ENCODE assay signal across 8 cellular contexts in the genomic region with DNA sequence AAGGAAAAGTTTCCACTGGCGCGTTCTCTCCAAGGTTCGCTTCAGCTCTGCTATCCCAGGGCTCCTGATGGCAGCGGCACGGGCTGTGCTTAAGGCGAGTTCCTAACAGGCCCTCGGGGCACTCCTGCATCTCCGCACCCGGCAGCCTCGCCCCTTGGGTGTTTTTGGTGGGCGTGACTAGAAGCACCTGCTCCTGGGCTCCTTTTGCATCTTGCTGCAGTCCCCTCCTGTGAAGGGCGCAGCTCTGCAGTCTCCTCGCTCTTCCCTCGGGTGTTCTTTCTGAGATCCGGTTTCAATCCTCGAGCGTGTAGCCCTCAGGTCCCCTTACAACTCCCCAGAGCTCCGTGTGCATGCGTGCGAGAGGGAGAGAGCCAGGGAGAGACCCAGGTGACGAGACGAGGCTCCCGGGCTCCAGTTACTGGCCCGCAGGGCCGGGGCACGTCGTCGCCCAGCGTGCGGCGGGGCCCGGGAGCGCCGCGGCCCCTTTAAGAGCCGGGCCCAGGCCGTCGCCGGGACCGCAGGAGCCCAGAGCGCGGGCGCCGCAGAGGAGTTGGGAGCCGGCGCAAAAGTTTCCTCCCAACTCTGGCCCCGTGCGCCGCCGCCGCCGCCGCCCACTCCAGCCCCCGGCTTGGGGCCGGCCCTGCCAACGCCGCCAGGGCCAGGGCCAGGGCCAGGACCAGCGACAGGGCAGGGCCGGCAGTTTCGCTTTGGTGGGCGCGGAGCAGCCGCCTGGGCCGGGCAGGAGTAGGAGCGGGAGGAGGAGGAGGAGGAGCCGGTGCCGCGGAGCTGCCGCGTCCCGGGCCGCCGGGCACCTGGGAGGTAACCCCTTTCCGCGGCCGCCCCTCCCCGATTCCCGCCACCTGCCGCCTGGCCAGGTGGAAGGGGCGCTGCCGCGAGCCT. TPM values are rescaled to one million over a fixed set of nuclear protein-coding genes. Genes with fewer than 3 reads are reported as not detected.
DNase-seq lines count a peak whose midpoint lies in the region; ATAC-seq and TF ChIP-seq lines count a peak whose summit lies in the region.

A gene with protein sequence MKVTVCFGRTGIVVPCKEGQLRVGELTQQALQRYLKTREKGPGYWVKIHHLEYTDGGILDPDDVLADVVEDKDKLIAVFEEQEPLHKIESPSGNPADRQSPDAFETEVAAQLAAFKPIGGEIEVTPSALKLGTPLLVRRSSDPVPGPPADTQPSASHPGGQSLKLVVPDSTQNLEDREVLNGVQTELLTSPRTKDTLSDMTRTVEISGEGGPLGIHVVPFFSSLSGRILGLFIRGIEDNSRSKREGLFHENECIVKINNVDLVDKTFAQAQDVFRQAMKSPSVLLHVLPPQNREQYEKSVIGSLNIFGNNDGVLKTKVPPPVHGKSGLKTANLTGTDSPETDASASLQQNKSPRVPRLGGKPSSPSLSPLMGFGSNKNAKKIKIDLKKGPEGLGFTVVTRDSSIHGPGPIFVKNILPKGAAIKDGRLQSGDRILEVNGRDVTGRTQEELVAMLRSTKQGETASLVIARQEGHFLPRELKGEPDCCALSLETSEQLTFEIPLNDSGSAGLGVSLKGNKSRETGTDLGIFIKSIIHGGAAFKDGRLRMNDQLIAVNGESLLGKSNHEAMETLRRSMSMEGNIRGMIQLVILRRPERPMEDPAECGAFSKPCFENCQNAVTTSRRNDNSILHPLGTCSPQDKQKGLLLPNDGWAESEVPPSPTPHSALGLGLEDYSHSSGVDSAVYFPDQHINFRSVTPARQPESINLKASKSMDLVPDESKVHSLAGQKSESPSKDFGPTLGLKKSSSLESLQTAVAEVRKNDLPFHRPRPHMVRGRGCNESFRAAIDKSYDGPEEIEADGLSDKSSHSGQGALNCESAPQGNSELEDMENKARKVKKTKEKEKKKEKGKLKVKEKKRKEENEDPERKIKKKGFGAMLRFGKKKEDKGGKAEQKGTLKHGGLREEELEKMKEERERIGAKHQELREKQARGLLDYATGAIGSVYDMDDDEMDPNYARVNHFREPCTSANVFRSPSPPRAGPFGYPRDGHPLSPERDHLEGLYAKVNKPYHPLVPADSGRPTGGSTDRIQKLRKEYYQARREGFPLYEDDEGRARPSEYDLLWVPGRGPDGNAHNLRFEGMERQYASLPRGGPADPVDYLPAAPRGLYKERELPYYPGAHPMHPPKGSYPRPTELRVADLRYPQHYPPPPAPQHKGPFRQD (N-terminal part only) (plus strand): TSS at position 515 of the 900 bp plus-strand sequence. CDS start 525 bp downstream, outside the sequence.

- peaks cover 20% of the 10 kb centered on the region for H3K27me3 Mint-ChIP-seq in activated naive CD4-positive, alpha-beta T cell treated with anti-CD3 and anti-CD28 coated beads, Interleukin-2, amount 50 U/mL, for 24 hours
- H3K27me3 Mint-ChIP-seq in neural crest cell (ENCODE audit: low read depth), result peaks cover 13% of the 10 kb centered on the region

- peak; percentile 60 for DNase-seq in NCI-H526 treated with DMSO at 0.1 percent for 48 hours (lab: John Stamatoyannopoulos, UW)
- no peak for DNase-seq in glomerular endothelial cell (ENCODE audit: extremely low read depth, low read depth, low spot score)
- DNase-seq in neural crest cell (ENCODE audit: low read depth, low spot score), result peak; percentile 48
- peak; percentile 61 to 93 for DNase-seq in upper lobe of left lung

- ATAC-seq in GM18511 (IDR thresholded peaks at IDR 0.05; ENCODE audit: unreplicated experiment) (peak; percentile 66), HG03045 (IDR thresholded peaks at IDR 0.05; ENCODE audit: unreplicated experiment) (peak; percentile 67), upper lobe of left lung (ENCODE audit: low FRiP score in 2 of 2) (peak; percentile 92 to 96)

- peak within 1 kb of the TSS; percentile 89 for H3K4me3 Mint-ChIP-seq in activated naive CD4-positive, alpha-beta T cell treated with anti-CD3 and anti-CD28 coated beads, Interleukin-2, amount 50 U/mL, for 24 hours
- H3K4me3 Mint-ChIP-seq in neural crest cell, result peak within 1 kb of the TSS; percentile 93

- H3K4me3 ChIP-seq in upper lobe of left lung, result peak within 1 kb of the TSS; percentile 82 to 94 (median 85)

- H3K9me3 ChIP-seq in upper lobe of left lung, result no peaks in the 10 kb centered on the region

- 1 to 6% methylated on average over 2 to 35 of the region's 82 CpGs for WGBS in upper lobe of left lung, 2 donors

- TF ChIP-seq POLR2A in upper lobe of left lung (IDR thresholded peaks at IDR 0.05), result peak in 2 of 4 donors; percentile 13 to 42

- H3K4me1 ChIP-seq in upper lobe of left lung, result peaks cover 3 to 13% (median 7%) of the 10 kb centered on the region in 4 donors

- TF ChIP-seq EP300 in upper lobe of left lung (IDR thresholded peaks at IDR 0.05), result no peak

- H3K27ac Mint-ChIP-seq in activated naive CD4-positive, alpha-beta T cell treated with anti-CD3 and anti-CD28 coated beads, Interleukin-2, amount 50 U/mL, for 24 hours, result no peak within 1 kb of the TSS
- H3K27ac Mint-ChIP-seq in neural crest cell (ENCODE audit: unreplicated experiment), result peak within 1 kb of the TSS; percentile 92

- H3K36me3 ChIP-seq in upper lobe of left lung, result no peaks in the 10 kb centered on the region

- no peak for TF ChIP-seq CTCF in 22Rv1 (IDR thresholded peaks at IDR 0.05)
- TF ChIP-seq CTCF in neural crest cell (conservative IDR thresholded peaks at IDR 0.05), result no peak
- TF ChIP-seq CTCF in upper lobe of left lung (IDR thresholded peaks at IDR 0.05), result no peak

- H3K4me1 Mint-ChIP-seq in activated naive CD4-positive, alpha-beta T cell treated with anti-CD3 and anti-CD28 coated beads, Interleukin-2, amount 50 U/mL, for 24 hours, result peaks cover 12% of the 10 kb centered on the region
- peaks cover 37% of the 10 kb centered on the region for H3K4me1 Mint-ChIP-seq in neural crest cell

- H3K36me3 Mint-ChIP-seq in activated naive CD4-positive, alpha-beta T cell treated with anti-CD3 and anti-CD28 coated beads, Interleukin-2, amount 50 U/mL, for 24 hours, result no peaks in the 10 kb centered on the region
- H3K36me3 Mint-ChIP-seq in neural crest cell (ENCODE audit: low read depth), result no peaks in the 10 kb centered on the region

- no peaks in the 10 kb centered on the region for H3K27me3 ChIP-seq in upper lobe of left lung

- H3K27ac ChIP-seq in 22Rv1 (peak within 1 kb of the TSS; percentile 77), upper lobe of left lung (peak within 1 kb of the TSS; percentile 70 to 94 (median 89))

- no peaks in the 10 kb centered on the region for H3K9me3 Mint-ChIP-seq in activated naive CD4-positive, alpha-beta T cell treated with anti-CD3 and anti-CD28 coated beads, Interleukin-2, amount 50 U/mL, for 24 hours
- H3K9me3 Mint-ChIP-seq in neural crest cell, result no peaks in the 10 kb centered on the region

RNA-seq across cellular contexts. Expression of the gene that starts here (rescaled TPM):
- 7.7 and 10.3 TPM in 2 replicates for total RNA-seq in glomerular endothelial cell
- total RNA-seq in neural crest cell, result 15.9 and 18.4 TPM in 2 replicates
- total RNA-seq in upper lobe of left lung, result 10 to 100 TPM; 17.8 to 44.9 (median 24.2) TPM
